14 cellular contexts compared by ENCODE assay signal in genomic region chr13:32984857-32985626, GRCh38. TPM values are rescaled to one million over a fixed set of nuclear protein-coding genes. Genes with fewer than 3 reads are reported as not detected.
DNase-seq lines count a peak whose midpoint lies in the region; ATAC-seq and TF ChIP-seq lines count a peak whose summit lies in the region.
"Had no signal": no experiment of that assay in that cellular context is flagged by ENCODE, and none has a peak within 500 bp of the region (broad histone marks: within the 10 kb centered on the region; RNA-seq: fewer than 3 reads in every experiment).

No MANE protein-coding gene starts in this region.

- H3K27me3 Mint-ChIP-seq in immature natural killer cell (ENCODE audit: low read depth in 3 of 3), result peaks cover 1 to 6% (median 3%) of the 10 kb centered on the region in 3 donors

- intact Hi-C loops in esophagus muscularis mucosa (cut with DNase I), result no loop called here
- intact Hi-C loops in A673 (cut with micrococcal nuclease; ENCODE audit: unreplicated experiment), result no loop called here

- TF ChIP-seq CTCF in esophagus muscularis mucosa (IDR thresholded peaks at IDR 0.05) (no peak), A673 (conservative IDR thresholded peaks at IDR 0.05; ENCODE audit: low read depth, low read length) (no peak)

- H3K36me3 ChIP-seq in esophagus muscularis mucosa, result no peaks in the 10 kb centered on the region
- no peaks in the 10 kb centered on the region for H3K36me3 ChIP-seq in A673 (ENCODE audit: insufficient read depth, low read length, poor library complexity, severe bottlenecking)
- H3K36me3 ChIP-seq: BLaER1 had no signal

- H3K27me3 ChIP-seq in esophagus muscularis mucosa, result no peaks in the 10 kb centered on the region
- no peaks in the 10 kb centered on the region for H3K27me3 ChIP-seq in A673 (replicated peaks; ENCODE audit: insufficient read depth, low read depth, low read length, poor library complexity)
- H3K27me3 ChIP-seq: BLaER1 had no signal

- no peak overlapping the region for H3K4me3 Mint-ChIP-seq in immature natural killer cell
- H3K4me3 Mint-ChIP-seq: activated naive CD8-positive, alpha-beta T cell treated with anti-CD3 and anti-CD28 coated beads for 36 hours; stimulated activated memory B cell treated with anti-CD40 and anti-IgM and Interleukin-4, amounts not matched to agents 10 μg/mL and 1 μg/mL and 100 μg/mL, for 72 hours; T-helper 17 cell had no signal

- H3K4me3 ChIP-seq in esophagus muscularis mucosa (no peak overlapping the region), A673 (ENCODE audit: low read depth, low read length, poor library complexity, severe bottlenecking) (no peak overlapping the region)
- H3K4me3 ChIP-seq: BLaER1 had no signal

- BruUV-seq in A673 (replicated peaks; lab: Mats Ljungman, UMichigan), result no TSS peak

- no peak for TF ChIP-seq EP300 in esophagus muscularis mucosa (IDR thresholded peaks at IDR 0.05)

- ATAC-seq in GM21381 (IDR thresholded peaks at IDR 0.05; ENCODE audit: unreplicated experiment), result no peak
- ATAC-seq: stimulated activated memory B cell treated with anti-CD40 and anti-IgM and Interleukin-4, amounts not matched to agents 10 μg/mL and 1 μg/mL and 100 μg/mL, for 72 hours; T-helper 17 cell had no signal

- H3K27ac Mint-ChIP-seq in immature natural killer cell, result no peak overlapping the region
- H3K27ac Mint-ChIP-seq: activated naive CD8-positive, alpha-beta T cell treated with anti-CD3 and anti-CD28 coated beads for 36 hours; progenitor cell of endocrine pancreas; stimulated activated memory B cell treated with anti-CD40 and anti-IgM and Interleukin-4, amounts not matched to agents 10 μg/mL and 1 μg/mL and 100 μg/mL, for 72 hours; T-helper 17 cell had no signal

- H3K27ac ChIP-seq in esophagus muscularis mucosa (replicated peaks in 1 of 4) (no peak overlapping the region), A673 (ENCODE audit: low read depth, low read length, poor library complexity, severe bottlenecking) (no peak overlapping the region)
- H3K27ac ChIP-seq: BLaER1 had no signal

- H3K9me3 Mint-ChIP-seq in immature natural killer cell, result peaks cover 0 to 3% (median 0%) of the 10 kb centered on the region in 6 donors
- H3K9me3 Mint-ChIP-seq: activated naive CD8-positive, alpha-beta T cell treated with anti-CD3 and anti-CD28 coated beads for 36 hours had no signal

- CTCF ChIA-PET in A673 (lab: Charles Lee), result no interaction called here

- H3K36me3 Mint-ChIP-seq in immature natural killer cell, result no peaks in the 10 kb centered on the region
- H3K36me3 Mint-ChIP-seq: stimulated activated memory B cell treated with anti-CD40 and anti-IgM and Interleukin-4, amounts not matched to agents 10 μg/mL and 1 μg/mL and 100 μg/mL, for 72 hours had no signal

- peaks cover 0 to 3% of the 10 kb centered on the region in 2 donors for H3K4me1 Mint-ChIP-seq in immature natural killer cell
- H3K4me1 Mint-ChIP-seq: T-helper 17 cell had no signal

- 83% methylated on average over 10 of the region's 10 CpGs for WGBS in esophagus muscularis mucosa

- DNase-seq in COLO668 (lab: John Stamatoyannopoulos, UW; ENCODE audit: unreplicated experiment) (peak; percentile 98), HT-29 (ENCODE audit: low spot score) (peak; percentile 17), NCI-H774 (lab: John Stamatoyannopoulos, UW) (peak; percentile 20), esophagus muscularis mucosa (ENCODE audit: extremely low spot score) (peak; percentile 42), immature natural killer cell (no peak), A673 (ENCODE audit: low spot score) (no peak), pons (ENCODE audit: low spot score) (no peak)
- DNase-seq: activated naive CD8-positive, alpha-beta T cell treated with anti-CD3 and anti-CD28 coated beads for 36 hours; T-helper 17 cell had no signal

- POLR2A ChIA-PET in A673 (lab: Charles Lee; ENCODE audit: low non-redundant PET), result no interaction called here

- peaks cover 0 to 8% (median 2%) of the 10 kb centered on the region in 4 donors for H3K4me1 ChIP-seq in esophagus muscularis mucosa
- no peaks in the 10 kb centered on the region for H3K4me1 ChIP-seq in A673 (ENCODE audit: insufficient read depth, low read length, poor library complexity, severe bottlenecking)

- H3K9me3 ChIP-seq in esophagus muscularis mucosa (no peaks in the 10 kb centered on the region), A673 (ENCODE audit: low read depth, low read length, poor library complexity, severe bottlenecking) (no peaks in the 10 kb centered on the region)

- TF ChIP-seq POLR2A in esophagus muscularis mucosa (IDR thresholded peaks at IDR 0.05; ENCODE audit: low read depth), result no peak

RNA-seq across cellular contexts. Expression of gene KL, which starts 31.2 kb away (rescaled TPM):
- not detected in 2 replicates for total RNA-seq in HT-29 (2014; rRNA removed; shearing (Covaris generic))
- total RNA-seq in esophagus muscularis mucosa, result 1 to 10 TPM; 3.7 to 6.7 (median 5.5) TPM
- polyA plus RNA-seq in immature natural killer cell, result 1 to 10 TPM in 1 of 3 donors, not detected in 2; 1.8 TPM
- 1.1 and 1.5 TPM in 2 replicates for total RNA-seq in A673 (2021)
- total RNA-seq: T-helper 17 cell had no signal
- polyA plus RNA-seq: fibroblast of lung had no signal

Comparison
In these comparisons a context has a peak if more than half of its experiments do, and no peak if none do; other contexts are left out.
1. DNase-seq: peak in COLO668 (single experiment), HT-29 (single experiment), NCI-H774 (single experiment) and esophagus muscularis mucosa (single experiment); none in immature natural killer cell (0 of 3), A673 (single experiment) and pons (single experiment).